1 cellular context compared by ENCODE assay signal in genomic region chr5:43042176-43042625, GRCh38.
TF ChIP-seq lines count a peak whose summit lies in the region.

No MANE protein-coding gene starts in this region.

TF ChIP-seq in HEK293, 187 proteins besides CTCF, POLR2A, EP300 and RAD21 (continued from another document and continues in another):
- TF ChIP-seq ZBTB10 (tag by site-specific recombination; IDR thresholded peaks at IDR 0.05) (peak; percentile 54; the same call in 1 of the 2 replicates), TSHZ1 (tag by site-specific recombination; IDR thresholded peaks at IDR 0.05; ENCODE audit: borderline replicate concordance) (no peak), ZNF548 (tag by site-specific recombination; IDR thresholded peaks at IDR 0.05) (no peak), KLF1 (tag by site-specific recombination; IDR thresholded peaks at IDR 0.05) (no peak), ZNF530 (tag by site-specific recombination; IDR thresholded peaks at IDR 0.05; ENCODE audit: low read depth) (no peak), GLIS2 (tag by site-specific recombination; IDR thresholded peaks at IDR 0.05) (no peak), ZNF596 (tag by site-specific recombination; IDR thresholded peaks at IDR 0.05) (no peak), ZNF561 (tag by site-specific recombination; IDR thresholded peaks at IDR 0.05; ENCODE audit: borderline replicate concordance) (no peak), KLF7 (tag by site-specific recombination; IDR thresholded peaks at IDR 0.05; ENCODE audit: borderline replicate concordance) (no peak), ZNF558 (tag by site-specific recombination; IDR thresholded peaks at IDR 0.05) (peak; percentile 11; the same call in 1 of the 2 replicates), ZNF140 (tag by site-specific recombination; IDR thresholded peaks at IDR 0.05) (no peak), MZF1 (tag by site-specific recombination; IDR thresholded peaks at IDR 0.05; ENCODE audit: borderline replicate concordance) (no peak), ZNF639 (tag by site-specific recombination; IDR thresholded peaks at IDR 0.05) (peak; percentile 27; the same call in 1 of the 2 replicates), ZXDB (tag by site-specific recombination; IDR thresholded peaks at IDR 0.05) (peak; percentile 48; the same call in 1 of the 2 replicates), ZSCAN4 (tag by site-specific recombination; IDR thresholded peaks at IDR 0.05) (no peak), ZNF335 (tag by site-specific recombination; conservative IDR thresholded peaks at IDR 0.05) (peak; percentile 97), ZSCAN5A (tag by site-specific recombination; IDR thresholded peaks at IDR 0.05) (no peak; the same call in 1 of the 2 replicates), ZNF664 (tag by site-specific recombination; IDR thresholded peaks at IDR 0.05) (no peak), GLI2 (tag by site-specific recombination; IDR thresholded peaks at IDR 0.05; ENCODE audit: borderline replicate concordance, low read depth) (no peak), ZNF416 (tag by site-specific recombination; IDR thresholded peaks at IDR 0.05) (no peak), ZNF221 (tag by site-specific recombination; IDR thresholded peaks at IDR 0.05; ENCODE audit: borderline replicate concordance) (no peak), ZNF394 (tag by site-specific recombination; IDR thresholded peaks at IDR 0.05; ENCODE audit: borderline replicate concordance) (no peak; the same call in 1 of the 2 replicates), GFI1B (tag by site-specific recombination; IDR thresholded peaks at IDR 0.05) (no peak), BCL6B (tag by site-specific recombination; IDR thresholded peaks at IDR 0.05) (no peak), ZNF518A (tag by site-specific recombination; conservative IDR thresholded peaks at IDR 0.05; ENCODE audit: low read depth) (no peak), ZNF529 (tag by site-specific recombination; IDR thresholded peaks at IDR 0.05; ENCODE audit: insufficient replicate concordance) (no peak), BCL11A (tag by site-specific recombination; IDR thresholded peaks at IDR 0.05; ENCODE audit: low read depth) (no peak), GLIS1 (tag by site-specific recombination; IDR thresholded peaks at IDR 0.05) (no peak; the same call in 1 of the 2 replicates), ZNF23 (tag by site-specific recombination; IDR thresholded peaks at IDR 0.05; ENCODE audit: borderline replicate concordance) (no peak), SETDB1 (IDR thresholded peaks at IDR 0.05; ENCODE audit: insufficient read length, low read length) (no peak), KLF17 (tag by site-specific recombination; IDR thresholded peaks at IDR 0.05) (no peak; the same call in 1 of the 2 replicates), ZNF19 (tag by site-specific recombination; IDR thresholded peaks at IDR 0.05; ENCODE audit: low read depth) (no peak), PATZ1 (tag by site-specific recombination; IDR thresholded peaks at IDR 0.05) (0 out of 2 replicates have a peak, but pooled peaks have one; percentile 41), ZNF521 (tag by site-specific recombination; IDR thresholded peaks at IDR 0.05) (no peak), ZNF747 (tag by site-specific recombination; IDR thresholded peaks at IDR 0.05) (no peak), SCRT2 (tag by site-specific recombination; IDR thresholded peaks at IDR 0.05) (no peak), ZBTB7A (tag by site-specific recombination; IDR thresholded peaks at IDR 0.05; ENCODE audit: low read depth) (no peak)
